Comparison of ENCODE assay signal across 9 cellular contexts in the genomic region with DNA sequence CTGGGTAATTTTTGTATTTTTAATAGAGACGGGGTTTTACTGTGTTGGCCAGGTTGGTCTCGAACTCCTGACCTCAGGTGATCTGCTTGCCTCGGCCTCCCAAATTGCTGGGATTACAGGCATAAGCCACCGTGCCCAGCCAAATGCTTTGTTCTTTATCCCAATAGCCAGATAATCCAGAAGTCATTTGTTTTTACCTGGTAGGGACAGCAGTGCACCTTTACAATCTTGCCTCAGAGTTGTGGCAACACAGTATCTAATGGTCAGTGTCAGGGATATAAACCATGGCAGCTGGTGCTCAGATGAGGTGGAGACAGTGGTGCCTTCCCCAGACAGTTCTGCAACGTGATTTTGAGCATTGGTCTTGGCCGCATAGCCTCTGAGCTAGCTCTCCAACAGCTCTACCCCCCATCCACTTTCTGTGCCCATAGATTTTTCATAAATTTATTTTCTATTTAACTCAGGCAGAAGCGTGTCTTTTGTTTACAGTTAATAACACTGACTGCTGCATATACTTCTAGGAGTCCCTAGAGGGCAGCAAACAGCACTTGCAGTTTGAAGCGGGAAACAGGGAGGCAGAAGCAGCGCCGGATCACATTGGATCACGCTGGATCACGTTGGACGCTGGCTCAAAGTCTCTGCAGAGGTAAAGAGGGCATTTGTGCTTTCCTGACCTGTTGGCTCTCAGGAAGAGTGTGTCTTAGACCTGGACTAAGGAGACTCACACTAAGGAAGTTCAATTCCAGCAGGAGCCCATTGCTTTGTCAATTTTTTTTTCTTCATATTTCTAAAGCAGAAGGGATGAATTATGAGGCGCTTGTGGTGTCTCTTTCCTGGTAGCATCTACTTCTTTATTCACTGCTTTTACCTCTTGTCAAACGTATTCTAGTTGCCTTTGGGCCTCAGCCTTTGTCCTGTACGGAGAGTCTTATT. TPM values are rescaled to one million over a fixed set of nuclear protein-coding genes. Genes with fewer than 3 reads are reported as not detected.
DNase-seq lines count a peak whose midpoint lies in the region; ATAC-seq and TF ChIP-seq lines count a peak whose summit lies in the region.
"Had no signal": no experiment of that assay in that cellular context is flagged by ENCODE, and none has a peak within 500 bp of the region (broad histone marks: within the 10 kb centered on the region; RNA-seq: fewer than 3 reads in every experiment).

No MANE protein-coding gene starts in this region.

- H3K27me3 ChIP-seq in lung (ENCODE audit: control insufficient read depth, insufficient read depth): no peaks in the 10 kb centered on the region

- TF ChIP-seq CTCF in C4-2B (conservative IDR thresholded peaks at IDR 0.05) (peak; percentile 93), HFF-Myc (IDR thresholded peaks at IDR 0.05; ENCODE audit: low read depth, low read length, missing control alignments) (peak; percentile 86), lung (IDR thresholded peaks at IDR 0.05; ENCODE audit: control extremely low read depth, extremely low read depth) (peak; percentile 78)

- peak; percentile 67 for DNase-seq in HFF-Myc (ENCODE audit: extremely low read depth, low read depth)
- DNase-seq in NCI-H524 (lab: John Stamatoyannopoulos, UW): peak; percentile 80 to 81
- DNase-seq in activated CD4-positive, alpha-beta T cell treated with anti-CD3 and anti-CD28 coated beads for 4 hours: peak; percentile 41
- peak; percentile 33 for DNase-seq in effector CD8-positive, alpha-beta T cell (lab: John Stamatoyannopoulos, UW)
- peak; percentile 68 for DNase-seq in lung (ENCODE audit: low spot score)
- peak; percentile 65 for DNase-seq in stimulated activated CD8-positive, alpha-beta memory T cell treated with anti-CD3 and anti-CD28 coated beads, Interleukin-4, amount 100 ng/mL, for 48 hours

- H3K27ac ChIP-seq in C4-2B: peak overlapping the region; percentile 14
- H3K27ac ChIP-seq in lung (ENCODE audit: low read depth in 1 of 2, low read length in 1 of 2): no peak overlapping the region

- H3K9me3 ChIP-seq in lung (ENCODE audit: control insufficient read depth in 2 of 2, insufficient read depth in 1 of 2, low read length in 1 of 2): no peaks in the 10 kb centered on the region

- no peaks in the 10 kb centered on the region for H3K36me3 ChIP-seq in lung (ENCODE audit: control insufficient read depth in 2 of 2, insufficient read depth in 2 of 2, low read length in 2 of 2)

- peaks cover 0 to 6% of the 10 kb centered on the region in 2 donors for H3K4me1 ChIP-seq in lung (ENCODE audit: control insufficient read depth in 2 of 2, insufficient read depth in 2 of 2, low read length in 2 of 2)

- 35 to 37% methylated on average over 16 of the region's 16 CpGs for WGBS in lung, 2 donors

- ATAC-seq in lung (ENCODE audit: insufficient read depth, low FRiP score) (peak; percentile 87), GM18498 (IDR thresholded peaks at IDR 0.05; ENCODE audit: unreplicated experiment) (no peak)

- H3K4me3 ChIP-seq in HFF-Myc (replicated peaks; ENCODE audit: low read depth, low read length) (no peak overlapping the region), lung (no peak overlapping the region)

RNA-seq across cellular contexts. Expression of a gene that starts 5.1 kb away (rescaled TPM):
- 10 to 100 TPM in 1 of 2 donors, 1 to 10 TPM in 1; 8.8 to 12.3 TPM for total RNA-seq in lung
- polyA plus RNA-seq in lung: 1 to 10 TPM; 2.8 to 6.1 TPM
- total RNA-seq: subcutaneous adipose tissue had no signal

RNA-seq across cellular contexts. Expression of a gene that starts 10.3 kb away (rescaled TPM):
- 10 to 100 TPM; 21.2 to 71.7 TPM for total RNA-seq in lung
- 10 to 100 TPM; 34.2 to 34.7 TPM for polyA plus RNA-seq in lung

RNA-seq across cellular contexts. Expression of a gene that starts 18.9 kb away (rescaled TPM):
- total RNA-seq in lung: 10 to 100 TPM; 10.9 to 18.1 TPM
- polyA plus RNA-seq in lung: 1 to 10 TPM; 1.5 to 3.0 TPM
